In the genomic region with DNA sequence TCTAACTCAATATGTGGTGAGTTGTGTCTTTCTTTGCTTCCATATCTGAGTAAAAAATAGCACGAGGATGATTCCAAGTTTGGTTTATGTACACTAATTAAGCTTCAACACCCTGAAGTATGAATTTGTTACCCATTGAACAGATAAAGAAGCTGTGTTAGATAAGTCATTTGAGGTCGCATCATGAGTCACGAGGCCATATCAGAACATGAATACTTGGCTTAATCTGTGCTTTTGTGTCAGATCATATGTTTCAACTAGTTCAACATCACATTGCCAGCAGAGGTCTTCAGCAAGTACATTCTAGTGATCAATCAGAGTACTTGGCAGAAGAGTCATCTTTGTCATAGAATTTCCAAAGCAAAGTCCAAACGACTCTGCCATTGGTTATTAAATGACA, we compare ENCODE assay signal across 1 cellular context.
TF ChIP-seq lines count a peak whose summit lies in the region.

No MANE protein-coding gene starts in this region.

TF ChIP-seq in K562, 482 proteins besides CTCF, POLR2A, EP300 and RAD21 (continued from another document and continues in another):
- TF ChIP-seq THAP12 (CRISPR knock-in tag; IDR thresholded peaks at IDR 0.05) = no peak
- no peak for TF ChIP-seq SAFB (IDR thresholded peaks at IDR 0.05; ENCODE audit: borderline replicate concordance, low read depth, low read length)
- TF ChIP-seq, protein P1, sequence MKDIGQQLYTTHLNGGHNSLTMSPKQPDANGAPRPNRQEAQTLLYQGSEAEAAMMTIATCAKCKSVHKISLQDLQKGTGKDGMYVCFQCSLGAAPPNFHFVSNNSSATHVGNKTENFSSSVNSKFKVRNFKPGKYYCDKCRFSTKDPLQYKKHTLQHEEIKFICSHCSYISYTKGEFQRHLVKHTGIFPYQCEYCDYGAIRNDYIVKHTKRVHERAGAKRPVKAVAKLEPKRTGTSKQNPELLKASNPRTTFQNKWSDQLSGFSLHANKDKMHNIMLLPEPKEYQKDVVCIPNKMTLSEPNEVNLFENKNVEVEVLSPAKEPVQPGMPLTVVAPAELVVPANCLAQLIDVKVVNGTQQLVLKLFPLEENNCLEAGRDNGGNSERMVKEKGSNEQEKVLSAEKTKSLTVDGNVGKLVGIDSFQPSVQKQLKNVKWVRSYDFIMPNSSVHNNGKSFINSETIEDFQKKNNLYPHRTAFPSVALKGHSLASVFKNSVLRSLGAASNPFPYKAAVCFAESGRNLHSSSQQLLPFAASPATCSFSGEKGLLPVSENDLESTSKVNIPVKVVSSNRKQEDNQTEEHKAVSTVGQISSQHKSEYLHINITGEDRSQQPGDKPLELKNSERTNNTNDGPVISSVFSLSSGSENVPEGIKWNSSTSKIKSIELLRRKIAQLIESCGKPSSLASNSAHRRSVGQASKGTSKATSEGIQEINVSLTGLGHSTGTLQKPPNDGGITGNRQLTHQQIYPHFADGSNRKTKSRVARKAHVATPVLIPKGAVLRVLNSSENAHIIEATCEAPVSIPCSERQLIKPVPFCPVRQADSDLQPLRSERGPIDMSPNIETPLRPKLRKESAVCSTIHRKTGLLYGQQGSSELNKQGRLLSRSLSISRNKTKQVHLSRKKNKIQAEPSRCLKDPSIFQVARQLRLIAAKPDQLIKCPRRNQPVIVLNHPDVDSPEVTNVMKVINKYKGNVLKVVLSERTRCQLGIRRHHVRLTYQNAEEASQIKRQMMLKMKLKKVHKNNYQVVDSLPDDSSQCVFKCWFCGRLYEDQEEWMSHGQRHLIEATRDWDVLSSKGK (CRISPR knock-in tag; IDR thresholded peaks at IDR 0.05) = no peak
- no peak for TF ChIP-seq OTX1 (CRISPR knock-in tag; IDR thresholded peaks at IDR 0.05)
- no peak for TF ChIP-seq E4F1 (CRISPR knock-in tag; IDR thresholded peaks at IDR 0.05; ENCODE audit: borderline replicate concordance)
- TF ChIP-seq ZNF75A (CRISPR knock-in tag; IDR thresholded peaks at IDR 0.05) = no peak
- no peak for TF ChIP-seq ZNF76 (CRISPR knock-in tag; IDR thresholded peaks at IDR 0.05; ENCODE audit: borderline replicate concordance)
- TF ChIP-seq JUND (IDR thresholded peaks at IDR 0.05; ENCODE audit: borderline replicate concordance, low read depth, low read length) = peak; percentile 35; the same call in 1 of the 2 replicates
- peak; percentile 54; the same call in 2 of the 3 replicates for TF ChIP-seq JUND (tag; IDR thresholded peaks at IDR 0.05; ENCODE audit: borderline replicate concordance, low read depth, low read length)
- TF ChIP-seq ZNF121 (CRISPR knock-in tag; conservative IDR thresholded peaks at IDR 0.05) = no peak
- TF ChIP-seq ZNF354B (CRISPR knock-in tag; IDR thresholded peaks at IDR 0.05) = no peak
- no peak for TF ChIP-seq ZNF512 (tag; IDR thresholded peaks at IDR 0.05)
- TF ChIP-seq PBX2 (CRISPR knock-in tag; IDR thresholded peaks at IDR 0.05; ENCODE audit: low read depth) = no peak
- peak; percentile 48; the same call in 1 of the 2 replicates for TF ChIP-seq PBX2 (tag; conservative IDR thresholded peaks at IDR 0.05; ENCODE audit: low read depth)
- TF ChIP-seq HDAC6 (IDR thresholded peaks at IDR 0.05; ENCODE audit: low read depth, low read length) = no peak
- TF ChIP-seq MYNN (IDR thresholded peaks at IDR 0.05) = no peak
- TF ChIP-seq MYNN (CRISPR knock-in tag; IDR thresholded peaks at IDR 0.05) = no peak
- TF ChIP-seq PCBP1 (IDR thresholded peaks at IDR 0.05; ENCODE audit: low read depth, low read length, poor library complexity, severe bottlenecking) = no peak
- TF ChIP-seq ZNF239 (CRISPR knock-in tag; IDR thresholded peaks at IDR 0.05) = no peak
- no peak for TF ChIP-seq DMBX1 (CRISPR knock-in tag; IDR thresholded peaks at IDR 0.05; ENCODE audit: borderline replicate concordance)
- no peak for TF ChIP-seq CREB1 (IDR thresholded peaks at IDR 0.05)
- TF ChIP-seq CREB1 (CRISPR knock-in tag; IDR thresholded peaks at IDR 0.05) = no peak
- TF ChIP-seq, protein P2, sequence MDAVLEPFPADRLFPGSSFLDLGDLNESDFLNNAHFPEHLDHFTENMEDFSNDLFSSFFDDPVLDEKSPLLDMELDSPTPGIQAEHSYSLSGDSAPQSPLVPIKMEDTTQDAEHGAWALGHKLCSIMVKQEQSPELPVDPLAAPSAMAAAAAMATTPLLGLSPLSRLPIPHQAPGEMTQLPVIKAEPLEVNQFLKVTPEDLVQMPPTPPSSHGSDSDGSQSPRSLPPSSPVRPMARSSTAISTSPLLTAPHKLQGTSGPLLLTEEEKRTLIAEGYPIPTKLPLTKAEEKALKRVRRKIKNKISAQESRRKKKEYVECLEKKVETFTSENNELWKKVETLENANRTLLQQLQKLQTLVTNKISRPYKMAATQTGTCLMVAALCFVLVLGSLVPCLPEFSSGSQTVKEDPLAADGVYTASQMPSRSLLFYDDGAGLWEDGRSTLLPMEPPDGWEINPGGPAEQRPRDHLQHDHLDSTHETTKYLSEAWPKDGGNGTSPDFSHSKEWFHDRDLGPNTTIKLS (IDR thresholded peaks at IDR 0.05; ENCODE audit: borderline replicate concordance, low read depth) = no peak
- TF ChIP-seq CEBPG (CRISPR knock-in tag; IDR thresholded peaks at IDR 0.05) = no peak
- no peak for TF ChIP-seq CEBPG (tag; conservative IDR thresholded peaks at IDR 0.05 in 1 of 2, IDR thresholded peaks at IDR 0.05 in 1 of 2)
- peak; percentile 44; the same call in 1 of the 2 replicates for TF ChIP-seq CBFA2T3 (IDR thresholded peaks at IDR 0.05)
- no peak for TF ChIP-seq FOS (IDR thresholded peaks at IDR 0.05; ENCODE audit: extremely low read depth, insufficient read length)
- no peak for TF ChIP-seq CCAR2 (IDR thresholded peaks at IDR 0.05; ENCODE audit: low read depth, low read length)
- no peak for TF ChIP-seq ZNF717 (CRISPR knock-in tag; IDR thresholded peaks at IDR 0.05)
- peak; percentile 40; the same call in 1 of the 2 replicates for TF ChIP-seq ESRRA (IDR thresholded peaks at IDR 0.05; ENCODE audit: borderline replicate concordance, low read depth)
- TF ChIP-seq MEF2D (tag; conservative IDR thresholded peaks at IDR 0.05; ENCODE audit: low read depth) = no peak
- TF ChIP-seq ZNF384 (IDR thresholded peaks at IDR 0.05; ENCODE audit: low read depth, low read length) = no peak
- no peak for TF ChIP-seq PHB2 (IDR thresholded peaks at IDR 0.05; ENCODE audit: low read depth)
- TF ChIP-seq, protein P3, sequence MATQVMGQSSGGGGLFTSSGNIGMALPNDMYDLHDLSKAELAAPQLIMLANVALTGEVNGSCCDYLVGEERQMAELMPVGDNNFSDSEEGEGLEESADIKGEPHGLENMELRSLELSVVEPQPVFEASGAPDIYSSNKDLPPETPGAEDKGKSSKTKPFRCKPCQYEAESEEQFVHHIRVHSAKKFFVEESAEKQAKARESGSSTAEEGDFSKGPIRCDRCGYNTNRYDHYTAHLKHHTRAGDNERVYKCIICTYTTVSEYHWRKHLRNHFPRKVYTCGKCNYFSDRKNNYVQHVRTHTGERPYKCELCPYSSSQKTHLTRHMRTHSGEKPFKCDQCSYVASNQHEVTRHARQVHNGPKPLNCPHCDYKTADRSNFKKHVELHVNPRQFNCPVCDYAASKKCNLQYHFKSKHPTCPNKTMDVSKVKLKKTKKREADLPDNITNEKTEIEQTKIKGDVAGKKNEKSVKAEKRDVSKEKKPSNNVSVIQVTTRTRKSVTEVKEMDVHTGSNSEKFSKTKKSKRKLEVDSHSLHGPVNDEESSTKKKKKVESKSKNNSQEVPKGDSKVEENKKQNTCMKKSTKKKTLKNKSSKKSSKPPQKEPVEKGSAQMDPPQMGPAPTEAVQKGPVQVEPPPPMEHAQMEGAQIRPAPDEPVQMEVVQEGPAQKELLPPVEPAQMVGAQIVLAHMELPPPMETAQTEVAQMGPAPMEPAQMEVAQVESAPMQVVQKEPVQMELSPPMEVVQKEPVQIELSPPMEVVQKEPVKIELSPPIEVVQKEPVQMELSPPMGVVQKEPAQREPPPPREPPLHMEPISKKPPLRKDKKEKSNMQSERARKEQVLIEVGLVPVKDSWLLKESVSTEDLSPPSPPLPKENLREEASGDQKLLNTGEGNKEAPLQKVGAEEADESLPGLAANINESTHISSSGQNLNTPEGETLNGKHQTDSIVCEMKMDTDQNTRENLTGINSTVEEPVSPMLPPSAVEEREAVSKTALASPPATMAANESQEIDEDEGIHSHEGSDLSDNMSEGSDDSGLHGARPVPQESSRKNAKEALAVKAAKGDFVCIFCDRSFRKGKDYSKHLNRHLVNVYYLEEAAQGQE (CRISPR knock-in tag; IDR thresholded peaks at IDR 0.05; ENCODE audit: low read depth) = no peak
- no peak for TF ChIP-seq RBM15 (IDR thresholded peaks at IDR 0.05; ENCODE audit: insufficient read depth, low read length)
- TF ChIP-seq MEIS2 (IDR thresholded peaks at IDR 0.05; ENCODE audit: partially characterized antibody) = peak; percentile 44
- TF ChIP-seq ZNF707 (CRISPR knock-in tag; conservative IDR thresholded peaks at IDR 0.05) = no peak
- TF ChIP-seq ZNF347 (CRISPR knock-in tag; IDR thresholded peaks at IDR 0.05; ENCODE audit: low read depth) = no peak
- TF ChIP-seq USF1 (CRISPR knock-in tag; IDR thresholded peaks at IDR 0.05) = no peak
